11 cellular contexts compared by ENCODE assay signal in genomic region chr13:40271511-40271910, GRCh38.
DNase-seq lines count a peak whose midpoint lies in the region; ATAC-seq and TF ChIP-seq lines count a peak whose summit lies in the region.
"Had no signal": no experiment of that assay in that cellular context is flagged by ENCODE, and none has a peak within 500 bp of the region (broad histone marks: within the 10 kb centered on the region; RNA-seq: fewer than 3 reads in every experiment).

No MANE protein-coding gene starts in this region.

- no peak for ATAC-seq in activated CD8-positive, alpha-beta T cell treated with anti-CD3 and anti-CD28 coated beads for 36 hours
- ATAC-seq in left ventricle myocardium superior (peak; percentile 56), HG03196 (IDR thresholded peaks at IDR 0.05; ENCODE audit: unreplicated experiment) (no peak), HG03571 (IDR thresholded peaks at IDR 0.05; ENCODE audit: unreplicated experiment) (no peak), HG02763 (IDR thresholded peaks at IDR 0.05; ENCODE audit: unreplicated experiment) (no peak), omental fat pad (ENCODE audit: low FRiP score) (no peak)

- H3K4me1 Mint-ChIP-seq in activated CD8-positive, alpha-beta T cell treated with anti-CD3 and anti-CD28 coated beads for 36 hours (ENCODE audit: low read depth) = peaks cover 24% of the 10 kb centered on the region

- H3K4me3 Mint-ChIP-seq in activated CD8-positive, alpha-beta T cell treated with anti-CD3 and anti-CD28 coated beads for 36 hours = no peak overlapping the region
- H3K4me3 Mint-ChIP-seq: activated CD4-positive, alpha-beta memory T cell treated with anti-CD3 and anti-CD28 coated beads for 36 hours had no signal

- H3K27me3 Mint-ChIP-seq in activated CD8-positive, alpha-beta T cell treated with anti-CD3 and anti-CD28 coated beads for 36 hours = no peaks in the 10 kb centered on the region
- H3K27me3 Mint-ChIP-seq: activated CD4-positive, alpha-beta memory T cell treated with anti-CD3 and anti-CD28 coated beads for 36 hours had no signal

- H3K27me3 ChIP-seq in HUES48 (ENCODE audit: control insufficient read depth, insufficient read depth, low read length) (no peaks in the 10 kb centered on the region), spleen (replicated peaks in 1 of 7) (no peaks in the 10 kb centered on the region)

- CTCF ChIA-PET in activated CD8-positive, alpha-beta T cell treated with anti-CD3 and anti-CD28 coated beads for 36 hours (lab: Charles Lee) = no interaction called here

- no peak overlapping the region for H3K27ac Mint-ChIP-seq in activated CD8-positive, alpha-beta T cell treated with anti-CD3 and anti-CD28 coated beads for 36 hours

- H3K36me3 Mint-ChIP-seq in activated CD8-positive, alpha-beta T cell treated with anti-CD3 and anti-CD28 coated beads for 36 hours (ENCODE audit: low read depth) = no peaks in the 10 kb centered on the region
- H3K36me3 Mint-ChIP-seq: activated CD4-positive, alpha-beta memory T cell treated with anti-CD3 and anti-CD28 coated beads for 36 hours had no signal

- POLR2A ChIA-PET in activated CD8-positive, alpha-beta T cell treated with anti-CD3 and anti-CD28 coated beads for 36 hours (lab: Charles Lee) = no interaction called here

- no peak for TF ChIP-seq CTCF in activated CD8-positive, alpha-beta T cell treated with anti-CD3 and anti-CD28 coated beads for 36 hours (IDR thresholded peaks at IDR 0.05)
- TF ChIP-seq CTCF in spleen (IDR thresholded peaks at IDR 0.05 in 8 of 11, conservative IDR thresholded peaks at IDR 0.05 in 3 of 11) = no peak
- TF ChIP-seq CTCF in omental fat pad (IDR thresholded peaks at IDR 0.05) = no peak

- DNase-seq in activated CD8-positive, alpha-beta T cell treated with anti-CD3 and anti-CD28 coated beads for 36 hours = peak; percentile 13
- DNase-seq in left ventricle myocardium superior (peak; percentile 60), spleen (no peak), omental fat pad (ENCODE audit: low spot score) (no peak)
- DNase-seq: activated CD4-positive, alpha-beta memory T cell treated with anti-CD3 and anti-CD28 coated beads for 36 hours; DMS 273 treated with DMSO at 0.1 percent for 48 hours; NCI-H1436 had no signal

- H3K4me1 ChIP-seq in HUES48 (ENCODE audit: control insufficient read depth, insufficient read depth, low read length) (peaks cover 21% of the 10 kb centered on the region), spleen (peaks cover 10 to 43% (median 19%) of the 10 kb centered on the region in 6 donors)

- H3K36me3 ChIP-seq in HUES48 (ENCODE audit: control insufficient read depth, insufficient read depth, low read length) = no peaks in the 10 kb centered on the region
- no peaks in the 10 kb centered on the region for H3K36me3 ChIP-seq in spleen

- H3K4me3 ChIP-seq in HUES48 (ENCODE audit: low read depth, low read length) = no peak overlapping the region
- H3K4me3 ChIP-seq in spleen = no peak overlapping the region

- TF ChIP-seq POLR2A in spleen (IDR thresholded peaks at IDR 0.05) = no peak

- peak overlapping the region; percentile 37 for H3K27ac ChIP-seq in HUES48 (ENCODE audit: low read depth, low read length)
- H3K27ac ChIP-seq in spleen = peak overlapping the region in 5 of 8 donors; percentile 29 to 69 (median 55)

- H3K9me3 ChIP-seq in HUES48 (ENCODE audit: control insufficient read depth, insufficient read depth, low read length) (no peaks in the 10 kb centered on the region), spleen (no peaks in the 10 kb centered on the region)

- no peaks in the 10 kb centered on the region for H3K9me3 Mint-ChIP-seq in activated CD8-positive, alpha-beta T cell treated with anti-CD3 and anti-CD28 coated beads for 36 hours
- H3K9me3 Mint-ChIP-seq: activated CD4-positive, alpha-beta memory T cell treated with anti-CD3 and anti-CD28 coated beads for 36 hours had no signal

- intact Hi-C loops in activated CD8-positive, alpha-beta T cell treated with anti-CD3 and anti-CD28 coated beads for 36 hours (cut with micrococcal nuclease) = no loop called here
- intact Hi-C loops in left ventricle myocardium superior (cut with micrococcal nuclease) = no loop called here
- intact Hi-C loops in spleen (cut with DNase I; ENCODE audit: low total_unique reads) = no loop called here

- 22 to 41% (median 27%) methylated on average over 7 to 8 of the region's 8 CpGs for WGBS in spleen, 5 donors

- no peak overlapping the region for H3K9ac ChIP-seq in HUES48 (ENCODE audit: low read depth, low read length)

Comparison
In these comparisons a context has a peak if more than half of its experiments do, and no peak if none do; other contexts are left out.
1. DNase-seq: peak in activated CD8-positive, alpha-beta T cell treated with anti-CD3 and anti-CD28 coated beads for 36 hours (single experiment) and left ventricle myocardium superior (single experiment); none in spleen (single experiment) and omental fat pad (single experiment).